Comparison of ENCODE assay signal across 17 cellular contexts in genomic region chr2:29644949-29645348, GRCh38.
A peak's percentile ranks its signal among the peaks of the same experiment; 100 is the strongest.
DNase-seq lines count a peak whose midpoint lies in the region; ATAC-seq, FAIRE-seq and TF ChIP-seq lines count a peak whose summit lies in the region.
"Had no signal": no experiment of that assay in that cellular context is flagged by ENCODE, and none has a peak within 500 bp of the region (broad histone marks: within the 10 kb centered on the region; RNA-seq: fewer than 3 reads in every experiment).

No MANE protein-coding gene starts in this region.

- H4K20me1 ChIP-seq in GM12878 (ENCODE audit: control insufficient read depth, insufficient read depth), result no peaks in the 10 kb centered on the region

- H3K4me1 ChIP-seq in BE2C (peaks cover 4% of the 10 kb centered on the region), GM12878 (ENCODE audit: control insufficient read depth, insufficient read depth, low read length) (no peaks in the 10 kb centered on the region), aorta (ENCODE audit: control insufficient read depth in 1 of 2, insufficient read depth in 2 of 2, low read length in 2 of 2) (no peaks in the 10 kb centered on the region)

- H3K9me3 ChIP-seq in BE2C, result peaks cover 3% of the 10 kb centered on the region; the same call in 1 of the 2 replicates
- no peaks in the 10 kb centered on the region for H3K9me3 ChIP-seq in GM12878 (replicated peaks; ENCODE audit: control insufficient read depth, insufficient read depth, low read length)
- peaks cover 5% of the 10 kb centered on the region for H3K9me3 ChIP-seq in aorta (ENCODE audit: control insufficient read depth, low read length)

- H3K27me3 Mint-ChIP-seq in mesothelial cell of epicardium (ENCODE audit: low read depth), result no peaks in the 10 kb centered on the region

- peak; percentile 24; the same call in 1 of the 2 replicates for TF ChIP-seq RAD21 in GM12878 (IDR thresholded peaks at IDR 0.05; ENCODE audit: insufficient read depth, low read depth, low read length)

- CTCF ChIA-PET in GM12878 (lab: Yijun Ruan, JAX), result interaction anchor here (1.1 kb wide), 1 partner anchor 10 kb away, joined by 3 read pairs; no protein-coding TSS in a partner anchor

- no peak overlapping the region for H3K4me3 Mint-ChIP-seq in mesothelial cell of epicardium

- BruUV-seq in GM12878 (replicated peaks; lab: Mats Ljungman, UMichigan), result no TSS peak

- no peak for TF ChIP-seq POLR2A in GM12878 (IDR thresholded peaks at IDR 0.05; ENCODE audit: low read depth, low read length)

- H3K36me3 ChIP-seq in BE2C, result no peaks in the 10 kb centered on the region
- H3K36me3 ChIP-seq in GM12878 (ENCODE audit: control insufficient read depth in 2 of 2, insufficient read depth in 2 of 2, low read length in 1 of 2), result no peaks in the 10 kb centered on the region
- no peaks in the 10 kb centered on the region for H3K36me3 ChIP-seq in aorta (ENCODE audit: control insufficient read depth in 1 of 2, insufficient read depth in 2 of 2, low read length in 1 of 2)

- ATAC-seq in GM12878 (no peak), HG03045 (IDR thresholded peaks at IDR 0.05; ENCODE audit: unreplicated experiment) (no peak), aorta (ENCODE audit: low FRiP score) (no peak)

- no peak overlapping the region for H2AFZ ChIP-seq in GM12878 (ENCODE audit: control insufficient read depth, low read depth, low read length)
- H2AFZ ChIP-seq: GM23248 had no signal

- DNase-seq in BE2C, result no peak
- peak; percentile 1 for DNase-seq in HT-29 (ENCODE audit: low spot score)
- DNase-seq in GM12878 (ENCODE audit: low read depth, low spot score), result no peak
- no peak for DNase-seq in mesothelial cell of epicardium (ENCODE audit: low spot score in 2 of 2, unreplicated experiment in 2 of 2)
- DNase-seq in aorta, result no peak
- no peak for DNase-seq in dermis blood vessel endothelial cell
- DNase-seq in anterior cingulate cortex (lab: John Stamatoyannopoulos, UW), result no peak
- DNase-seq: C1 segment of cervical spinal cord, DMS79 treated with DMSO at 0.1 percent for 48 hours, GM23248, KG1, NCI-H1092 treated with DMSO at 0.1 percent for 48 hours, NCI-H187, NCI-H2171 treated with DMSO at 0.1 percent for 48 hours, NCI-H774 had no signal

- peaks cover 8% of the 10 kb centered on the region for H3K36me3 Mint-ChIP-seq in mesothelial cell of epicardium

- H3K9ac ChIP-seq in GM12878 (ENCODE audit: control insufficient read depth, insufficient read depth, low read length), result no peak overlapping the region
- H3K9ac ChIP-seq: GM23248 had no signal

- no peaks in the 10 kb centered on the region for H3K79me2 ChIP-seq in GM12878 (ENCODE audit: control insufficient read depth, insufficient read depth, low read length)

- TF ChIP-seq EP300 in GM12878 (IDR thresholded peaks at IDR 0.05; ENCODE audit: borderline replicate concordance in 1 of 2, control insufficient read depth in 1 of 2, low read depth in 2 of 2, low read length in 2 of 2), result no peak

- no peak overlapping the region for H3K27ac Mint-ChIP-seq in mesothelial cell of epicardium

- no peak overlapping the region for H3K4me2 ChIP-seq in GM12878 (ENCODE audit: control insufficient read depth, insufficient read depth)

- H3K4me1 Mint-ChIP-seq in mesothelial cell of epicardium, result peaks cover 10% of the 10 kb centered on the region

- POLR2A ChIA-PET in GM12878 (lab: Charles Lee), result no interaction called here

- intact Hi-C loops in GM12878 (cut with micrococcal nuclease; ENCODE audit: unreplicated experiment), result loop anchor here (5.0 kb wide), 1 partner anchor 197 kb away; no protein-coding TSS in a partner anchor
- intact Hi-C loops in aorta (cut with DNase I), result no loop called here

- peak; percentile 21 for TF ChIP-seq CTCF in BE2C (IDR thresholded peaks at IDR 0.05; ENCODE audit: low read depth, low read length)
- no peak; a peak in 1 of 6 replicates for TF ChIP-seq CTCF in GM12878 (IDR thresholded peaks at IDR 0.05 in 2 of 3, conservative IDR thresholded peaks at IDR 0.05 in 1 of 3; ENCODE audit: control insufficient read depth in 2 of 3, extremely low read depth in 1 of 3, insufficient read depth in 1 of 3, low read depth in 3 of 3, low read length in 3 of 3)
- peak; percentile 34 for TF ChIP-seq CTCF in mesothelial cell of epicardium (IDR thresholded peaks at IDR 0.05; ENCODE audit: unreplicated experiment)

- SMC1A ChIA-PET in GM12878 (lab: Charles Lee; ENCODE audit: uncharacterized antibody, unreplicated experiment), result no interaction called here

- RAD21 ChIA-PET in GM12878 (lab: Charles Lee; ENCODE audit: unreplicated experiment), result no interaction called here

- H3K27ac ChIP-seq in GM12878 (ENCODE audit: control insufficient read depth, insufficient read depth) (no peak overlapping the region), aorta (ENCODE audit: low read depth in 1 of 2, low read length in 2 of 2) (no peak overlapping the region)
- H3K27ac ChIP-seq: GM23248 had no signal

- peaks cover 38% of the 10 kb centered on the region for H3K9me3 Mint-ChIP-seq in mesothelial cell of epicardium

- no peak overlapping the region for H3K4me3 ChIP-seq in BE2C (ENCODE audit: low read depth, low read length)
- H3K4me3 ChIP-seq in GM12878, result no peak overlapping the region
- no peak overlapping the region for H3K4me3 ChIP-seq in aorta (ENCODE audit: low read length in 2 of 2)
- H3K4me3 ChIP-seq: GM23248 had no signal

- H3K27me3 ChIP-seq in BE2C (no peaks in the 10 kb centered on the region), GM12878 (replicated peaks in 1 of 2; ENCODE audit: control insufficient read depth in 2 of 2, insufficient read depth in 2 of 2, low read length in 1 of 2) (peaks cover 0 to 3% of the 10 kb centered on the region in 2 experiments; a peak in 1 of 4 replicates), aorta (ENCODE audit: control insufficient read depth in 1 of 2, insufficient read depth in 2 of 2, low read length in 1 of 2) (no peaks in the 10 kb centered on the region)

- FAIRE-seq in GM12878 (lab: Jason Lieb, UNC), result no peak
- FAIRE-seq: G401.6 had no signal

- in situ Hi-C loops in GM12878 (cut with MboI), result no loop called here

- 0% methylated on average over 1 of the region's 1 CpG for whole genome bisulfite sequencing in GM12878 (ENCODE audit: insufficient coverage, insufficient replicate concordance, low lambda C conversion rate, missing lambda C conversion rate)
- 82 to 84% methylated on average over 1 of the region's 1 CpG for WGBS in aorta, 2 donors

TF ChIP-seq in GM12878, 131 proteins besides CTCF, POLR2A, EP300 and RAD21:
- TF ChIP-seq SMC3 (IDR thresholded peaks at IDR 0.05; ENCODE audit: borderline replicate concordance, low read length) (peak; percentile 37; the same call in 1 of the 2 replicates), USF1 (IDR thresholded peaks at IDR 0.05; ENCODE audit: borderline replicate concordance, extremely low read length, insufficient read depth, low read depth, low read length) (no peak), ZSCAN29 (IDR thresholded peaks at IDR 0.05) (no peak)
- TF ChIP-seq, protein P1, sequence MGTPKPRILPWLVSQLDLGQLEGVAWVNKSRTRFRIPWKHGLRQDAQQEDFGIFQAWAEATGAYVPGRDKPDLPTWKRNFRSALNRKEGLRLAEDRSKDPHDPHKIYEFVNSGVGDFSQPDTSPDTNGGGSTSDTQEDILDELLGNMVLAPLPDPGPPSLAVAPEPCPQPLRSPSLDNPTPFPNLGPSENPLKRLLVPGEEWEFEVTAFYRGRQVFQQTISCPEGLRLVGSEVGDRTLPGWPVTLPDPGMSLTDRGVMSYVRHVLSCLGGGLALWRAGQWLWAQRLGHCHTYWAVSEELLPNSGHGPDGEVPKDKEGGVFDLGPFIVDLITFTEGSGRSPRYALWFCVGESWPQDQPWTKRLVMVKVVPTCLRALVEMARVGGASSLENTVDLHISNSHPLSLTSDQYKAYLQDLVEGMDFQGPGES (IDR thresholded peaks at IDR 0.05), result no peak

Comparison
In these comparisons a context has a peak if more than half of its experiments do, and no peak if none do; other contexts are left out.
1. CTCF ChIP-seq: peak in BE2C (single experiment) and mesothelial cell of epicardium (single experiment); none in GM12878 (0 of 3).